8 cellular contexts compared by ENCODE assay signal in the genomic region with DNA sequence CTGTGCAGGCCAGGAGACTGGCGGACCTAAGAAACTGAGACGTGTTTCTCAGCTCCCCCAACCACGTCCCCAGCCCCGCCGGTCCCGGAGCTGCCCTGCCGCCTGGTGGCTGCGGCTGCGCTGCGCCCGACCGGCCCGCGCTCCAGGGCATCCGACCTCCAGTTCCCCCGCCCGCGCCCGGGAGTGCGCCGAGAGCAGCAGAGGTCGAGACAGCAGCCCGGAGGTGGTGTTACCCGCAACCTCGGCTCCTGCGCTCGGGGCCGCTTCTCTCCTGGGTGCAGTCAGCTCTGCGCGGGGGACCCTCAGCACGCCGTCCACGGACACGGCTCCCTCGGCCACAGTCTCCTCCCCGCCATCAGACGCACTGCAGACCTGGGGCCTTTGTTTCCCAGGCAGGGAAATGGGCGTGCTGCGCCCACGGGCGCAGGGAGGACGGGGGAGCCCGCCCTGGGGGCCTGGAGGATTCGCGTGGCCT. TPM values are rescaled to one million over a fixed set of nuclear protein-coding genes. Genes with fewer than 3 reads are reported as not detected.
A peak's percentile ranks its signal among the peaks of the same experiment; 100 is the strongest.
DNase-seq lines count a peak whose midpoint lies in the region; ATAC-seq and TF ChIP-seq lines count a peak whose summit lies in the region.

No MANE protein-coding gene starts in this region.

- H3K4me3 ChIP-seq in adrenal gland (peak overlapping the region in 2 of 4 donors; percentile 4 to 53), skeletal muscle satellite cell (ENCODE audit: low read length) (peak overlapping the region; percentile 84)

- WGBS in adrenal gland, 4 donors, result 0 to 6% (median 1%) methylated on average over 3 to 45 of the region's 45 CpGs

- peak overlapping the region in 1 of 5 donors; percentile 76 for H3K27ac ChIP-seq in adrenal gland

- peaks cover 27% of the 10 kb centered on the region for H3K27me3 Mint-ChIP-seq in T-helper 1 cell treated with Interleukin-12 subunit alpha and Interleukin-12 subunit beta and Interleukin-4 antibody, amounts not matched to agents 30 μg/mL and 1 μg/mL, for 36 hours (ENCODE audit: low read depth)

- no peaks in the 10 kb centered on the region for H3K36me3 Mint-ChIP-seq in T-helper 1 cell treated with Interleukin-12 subunit alpha and Interleukin-12 subunit beta and Interleukin-4 antibody, amounts not matched to agents 30 μg/mL and 1 μg/mL, for 36 hours (ENCODE audit: low read depth)

- no peak for TF ChIP-seq POLR2A in adrenal gland (IDR thresholded peaks at IDR 0.05)

- H3K9me3 Mint-ChIP-seq in T-helper 1 cell treated with Interleukin-12 subunit alpha and Interleukin-12 subunit beta and Interleukin-4 antibody, amounts not matched to agents 30 μg/mL and 1 μg/mL, for 36 hours, result no peaks in the 10 kb centered on the region

- intact Hi-C loops in adrenal gland (cut with DNase I), result no loop called here

- H3K27ac Mint-ChIP-seq in T-helper 1 cell treated with Interleukin-12 subunit alpha and Interleukin-12 subunit beta and Interleukin-4 antibody, amounts not matched to agents 30 μg/mL and 1 μg/mL, for 36 hours, result no peak overlapping the region

- H3K4me1 ChIP-seq in adrenal gland (replicated peaks in 1 of 2) (peaks cover 0 to 18% of the 10 kb centered on the region in 2 donors), skeletal muscle satellite cell (ENCODE audit: control insufficient read depth, insufficient read depth, low read length) (peaks cover 48% of the 10 kb centered on the region)

- TF ChIP-seq CTCF in adrenal gland (IDR thresholded peaks at IDR 0.05), result peak; percentile 47 to 82 (median 58)

- H3K27me3 ChIP-seq in adrenal gland, result peaks cover 13% of the 10 kb centered on the region
- H3K27me3 ChIP-seq in skeletal muscle satellite cell (ENCODE audit: control insufficient read depth, insufficient read depth, low read length), result peaks cover 15% of the 10 kb centered on the region

- H3K4me1 Mint-ChIP-seq in T-helper 1 cell treated with Interleukin-12 subunit alpha and Interleukin-12 subunit beta and Interleukin-4 antibody, amounts not matched to agents 30 μg/mL and 1 μg/mL, for 36 hours (ENCODE audit: low read depth), result peaks cover 10% of the 10 kb centered on the region

- no peaks in the 10 kb centered on the region for H3K9me3 ChIP-seq in adrenal gland (replicated peaks in 1 of 3)
- no peaks in the 10 kb centered on the region for H3K9me3 ChIP-seq in skeletal muscle satellite cell (replicated peaks; ENCODE audit: low read length)

- peak overlapping the region; percentile 99 for H3K4me2 ChIP-seq in skeletal muscle satellite cell (ENCODE audit: low read length)

- peak overlapping the region; percentile 74 for H3K4me3 Mint-ChIP-seq in T-helper 1 cell treated with Interleukin-12 subunit alpha and Interleukin-12 subunit beta and Interleukin-4 antibody, amounts not matched to agents 30 μg/mL and 1 μg/mL, for 36 hours

- no peaks in the 10 kb centered on the region for H3K36me3 ChIP-seq in adrenal gland (replicated peaks in 1 of 2)
- H3K36me3 ChIP-seq in skeletal muscle satellite cell (ENCODE audit: insufficient read depth, low read length), result no peaks in the 10 kb centered on the region

- peak; percentile 59 for ATAC-seq in GM21737 (IDR thresholded peaks at IDR 0.05; ENCODE audit: unreplicated experiment)

- DNase-seq in ELF-1 (ENCODE audit: low read depth, low spot score) (peak; percentile 93), LoVo (ENCODE audit: low spot score) (peak; percentile 72), adrenal gland (peak; percentile 56 to 79 (median 66)), hepatic stellate cell (ENCODE audit: low spot score) (peak; percentile 77), inferior parietal cortex (ENCODE audit: extremely low spot score) (no peak)

- H3K9ac ChIP-seq in skeletal muscle satellite cell (ENCODE audit: low read depth, low read length), result peak overlapping the region; percentile 65

RNA-seq across cellular contexts. Expression of gene GPR132, which starts 21.6 kb away (rescaled TPM):
- total RNA-seq in adrenal gland, result 10 to 100 TPM in 1 of 8 donors, 1 to 10 TPM in 6, under 1 TPM in 1; 0.48 to 11.7 (median 2.0) TPM
- 1 to 10 TPM in 1 of 3 donors, under 1 TPM in 2; 0.57 to 1.8 (median 0.91) TPM for polyA plus RNA-seq in adrenal gland
- total RNA-seq in skeletal muscle satellite cell (2012; rRNA removed), result under 0.01 TPM in 1 of 2 replicates, not detected in the other
